In genomic region chr17:20095366-20096080, GRCh38 we compare ENCODE assay signal across 8 cellular contexts.
DNase-seq lines count a peak whose midpoint lies in the region; ATAC-seq and TF ChIP-seq lines count a peak whose summit lies in the region.

No MANE protein-coding gene starts in this region.

- H3K4me1 Mint-ChIP-seq in nephron progenitor cell = peaks cover 40% of the 10 kb centered on the region
- peaks cover under 1% of the 10 kb centered on the region for H3K4me1 Mint-ChIP-seq in stimulated activated effector memory CD8-positive, alpha-beta T cell treated with anti-CD3 and anti-CD28 coated beads, Interleukin-12 subunit alpha, Interleukin-12 subunit beta, amount 100 ng/mL, for 72 hours
- H3K4me1 Mint-ChIP-seq in T-helper 2 cell treated with Interferon-gamma antibody and Interleukin-4, amounts not matched to agents 5 μg/mL and 100 μg/mL, for 36 hours (ENCODE audit: low read depth) = peaks cover under 1% of the 10 kb centered on the region

- no peaks in the 10 kb centered on the region for H3K36me3 ChIP-seq in OCI-LY1 (ENCODE audit: insufficient read depth, low read length)
- no peaks in the 10 kb centered on the region for H3K36me3 ChIP-seq in esophagus squamous epithelium

- TF ChIP-seq CTCF in OCI-LY1 (IDR thresholded peaks at IDR 0.05; ENCODE audit: low read length) = 0 out of 2 replicates have a peak, but pooled peaks have one; percentile 6
- peak in 3 of 6 experiments; percentile 11 to 22 (median 13) for TF ChIP-seq CTCF in esophagus squamous epithelium (IDR thresholded peaks at IDR 0.05)
- peak; percentile 25 for TF ChIP-seq CTCF in nephron progenitor cell (IDR thresholded peaks at IDR 0.05)

- H3K27me3 Mint-ChIP-seq in nephron progenitor cell (ENCODE audit: low read depth, poor library complexity) = peaks cover 33% of the 10 kb centered on the region
- no peaks in the 10 kb centered on the region for H3K27me3 Mint-ChIP-seq in T-helper 2 cell treated with Interferon-gamma antibody and Interleukin-4, amounts not matched to agents 5 μg/mL and 100 μg/mL, for 36 hours (ENCODE audit: low read depth)

- no peak overlapping the region for H3K27ac ChIP-seq in OCI-LY1 (ENCODE audit: low read depth, low read length, poor library complexity, severe bottlenecking)
- peak overlapping the region; percentile 62 to 87 (median 72) for H3K27ac ChIP-seq in esophagus squamous epithelium

- 39 to 48% methylated on average over 12 to 18 of the region's 18 CpGs for WGBS in esophagus squamous epithelium, 2 donors

- intact Hi-C loops in esophagus squamous epithelium (cut with DNase I) = no loop called here

- H4K20me1 ChIP-seq in OCI-LY1 (ENCODE audit: insufficient read depth, low read length) = no peaks in the 10 kb centered on the region

- no peaks in the 10 kb centered on the region for H3K79me2 ChIP-seq in OCI-LY1 (ENCODE audit: insufficient read depth, low read length)

- H3K27me3 ChIP-seq in OCI-LY1 (ENCODE audit: insufficient read depth, low read length) (no peaks in the 10 kb centered on the region; the same call in 1 of the 2 replicates), esophagus squamous epithelium (no peaks in the 10 kb centered on the region)

- H3K4me1 ChIP-seq in OCI-LY1 (ENCODE audit: insufficient read depth, low read length, severe bottlenecking) (no peaks in the 10 kb centered on the region), esophagus squamous epithelium (peaks cover 0 to 44% (median 26%) of the 10 kb centered on the region in 3 donors)

- H3F3A ChIP-seq in OCI-LY1 (ENCODE audit: insufficient read depth, low read length) = no peaks in the 10 kb centered on the region

- no peaks in the 10 kb centered on the region for H3K9me3 Mint-ChIP-seq in nephron progenitor cell
- H3K9me3 Mint-ChIP-seq in stimulated activated effector memory CD8-positive, alpha-beta T cell treated with anti-CD3 and anti-CD28 coated beads, Interleukin-12 subunit alpha, Interleukin-12 subunit beta, amount 100 ng/mL, for 72 hours = no peaks in the 10 kb centered on the region
- no peaks in the 10 kb centered on the region for H3K9me3 Mint-ChIP-seq in T-helper 2 cell treated with Interferon-gamma antibody and Interleukin-4, amounts not matched to agents 5 μg/mL and 100 μg/mL, for 36 hours

- no peak overlapping the region for H3K4me3 Mint-ChIP-seq in nephron progenitor cell
- no peak overlapping the region for H3K4me3 Mint-ChIP-seq in stimulated activated effector memory CD8-positive, alpha-beta T cell treated with anti-CD3 and anti-CD28 coated beads, Interleukin-12 subunit alpha, Interleukin-12 subunit beta, amount 100 ng/mL, for 72 hours
- H3K4me3 Mint-ChIP-seq in T-helper 2 cell treated with Interferon-gamma antibody and Interleukin-4, amounts not matched to agents 5 μg/mL and 100 μg/mL, for 36 hours = no peak overlapping the region

- no peak overlapping the region for H2AFZ ChIP-seq in OCI-LY1 (ENCODE audit: low read length)

- no peak overlapping the region for H3K4me3 ChIP-seq in OCI-LY1 (ENCODE audit: low read depth, low read length, poor library complexity, severe bottlenecking)
- peak overlapping the region in 1 of 4 donors; percentile 9 for H3K4me3 ChIP-seq in esophagus squamous epithelium

- H3K9me3 ChIP-seq in OCI-LY1 (ENCODE audit: low read length) = no peaks in the 10 kb centered on the region
- H3K9me3 ChIP-seq in esophagus squamous epithelium = no peaks in the 10 kb centered on the region

- no peaks in the 10 kb centered on the region for H3K36me3 Mint-ChIP-seq in nephron progenitor cell (ENCODE audit: low read depth)
- no peaks in the 10 kb centered on the region for H3K36me3 Mint-ChIP-seq in stimulated activated effector memory CD8-positive, alpha-beta T cell treated with anti-CD3 and anti-CD28 coated beads, Interleukin-12 subunit alpha, Interleukin-12 subunit beta, amount 100 ng/mL, for 72 hours
- no peaks in the 10 kb centered on the region for H3K36me3 Mint-ChIP-seq in T-helper 2 cell treated with Interferon-gamma antibody and Interleukin-4, amounts not matched to agents 5 μg/mL and 100 μg/mL, for 36 hours (ENCODE audit: low read depth)

- DNase-seq in ELF-1 (ENCODE audit: low read depth, low spot score) = peak; percentile 66
- no peak for DNase-seq in esophagus squamous epithelium (lab: John Stamatoyannopoulos, UW)
- DNase-seq in nephron progenitor cell = peak; percentile 49
- no peak for DNase-seq in COLO829 (ENCODE audit: low spot score)
- no peak for DNase-seq in stimulated activated CD4-positive, alpha-beta T cell treated with anti-CD3 and anti-CD28 coated beads, Interleukin-1b, Interleukin-23, amount 100 ng/mL, for 48 hours
- DNase-seq in stimulated activated effector memory CD8-positive, alpha-beta T cell treated with anti-CD3 and anti-CD28 coated beads, Interleukin-12 subunit alpha, Interleukin-12 subunit beta, amount 100 ng/mL, for 72 hours (ENCODE audit: low spot score in 2 of 2) = no peak
- DNase-seq in T-helper 2 cell treated with Interferon-gamma antibody and Interleukin-4, amounts not matched to agents 5 μg/mL and 100 μg/mL, for 36 hours (ENCODE audit: low spot score) = no peak

- no peak for TF ChIP-seq POLR2A in esophagus squamous epithelium (IDR thresholded peaks at IDR 0.05)

- no peak for ATAC-seq in stimulated activated effector memory CD8-positive, alpha-beta T cell treated with anti-CD3 and anti-CD28 coated beads, Interleukin-12 subunit alpha, Interleukin-12 subunit beta, amount 100 ng/mL, for 72 hours

- no peak overlapping the region for H3K4me2 ChIP-seq in OCI-LY1 (ENCODE audit: low read length)

- H3K27ac Mint-ChIP-seq in nephron progenitor cell = no peak overlapping the region
- H3K27ac Mint-ChIP-seq in stimulated activated effector memory CD8-positive, alpha-beta T cell treated with anti-CD3 and anti-CD28 coated beads, Interleukin-12 subunit alpha, Interleukin-12 subunit beta, amount 100 ng/mL, for 72 hours = no peak overlapping the region
- no peak overlapping the region for H3K27ac Mint-ChIP-seq in T-helper 2 cell treated with Interferon-gamma antibody and Interleukin-4, amounts not matched to agents 5 μg/mL and 100 μg/mL, for 36 hours

- no peaks in the 10 kb centered on the region for H3K9me2 ChIP-seq in OCI-LY1 (ENCODE audit: low read depth, low read length)

- no peak overlapping the region for H3K9ac ChIP-seq in OCI-LY1 (ENCODE audit: low read length)

Comparison
In these comparisons a context has a peak if more than half of its experiments do, and no peak if none do; other contexts are left out.
1. DNase-seq: peak in ELF-1 (single experiment) and nephron progenitor cell (single experiment); none in esophagus squamous epithelium (single experiment), COLO829 (single experiment), stimulated activated CD4-positive, alpha-beta T cell treated with anti-CD3 and anti-CD28 coated beads, Interleukin-1b, Interleukin-23, amount 100 ng/mL, for 48 hours (single experiment), stimulated activated effector memory CD8-positive, alpha-beta T cell treated with anti-CD3 and anti-CD28 coated beads, Interleukin-12 subunit alpha, Interleukin-12 subunit beta, amount 100 ng/mL, for 72 hours (0 of 2) and T-helper 2 cell treated with Interferon-gamma antibody and Interleukin-4, amounts not matched to agents 5 μg/mL and 100 μg/mL, for 36 hours (single experiment).